ENCODE assay signal across 8 cellular contexts in genomic region chr2:226799211-226799975, GRCh38. TPM values are rescaled to one million over a fixed set of nuclear protein-coding genes. Genes with fewer than 3 reads are reported as not detected.
DNase-seq lines count a peak whose midpoint lies in the region; ATAC-seq, FAIRE-seq and TF ChIP-seq lines count a peak whose summit lies in the region.

A gene with protein sequence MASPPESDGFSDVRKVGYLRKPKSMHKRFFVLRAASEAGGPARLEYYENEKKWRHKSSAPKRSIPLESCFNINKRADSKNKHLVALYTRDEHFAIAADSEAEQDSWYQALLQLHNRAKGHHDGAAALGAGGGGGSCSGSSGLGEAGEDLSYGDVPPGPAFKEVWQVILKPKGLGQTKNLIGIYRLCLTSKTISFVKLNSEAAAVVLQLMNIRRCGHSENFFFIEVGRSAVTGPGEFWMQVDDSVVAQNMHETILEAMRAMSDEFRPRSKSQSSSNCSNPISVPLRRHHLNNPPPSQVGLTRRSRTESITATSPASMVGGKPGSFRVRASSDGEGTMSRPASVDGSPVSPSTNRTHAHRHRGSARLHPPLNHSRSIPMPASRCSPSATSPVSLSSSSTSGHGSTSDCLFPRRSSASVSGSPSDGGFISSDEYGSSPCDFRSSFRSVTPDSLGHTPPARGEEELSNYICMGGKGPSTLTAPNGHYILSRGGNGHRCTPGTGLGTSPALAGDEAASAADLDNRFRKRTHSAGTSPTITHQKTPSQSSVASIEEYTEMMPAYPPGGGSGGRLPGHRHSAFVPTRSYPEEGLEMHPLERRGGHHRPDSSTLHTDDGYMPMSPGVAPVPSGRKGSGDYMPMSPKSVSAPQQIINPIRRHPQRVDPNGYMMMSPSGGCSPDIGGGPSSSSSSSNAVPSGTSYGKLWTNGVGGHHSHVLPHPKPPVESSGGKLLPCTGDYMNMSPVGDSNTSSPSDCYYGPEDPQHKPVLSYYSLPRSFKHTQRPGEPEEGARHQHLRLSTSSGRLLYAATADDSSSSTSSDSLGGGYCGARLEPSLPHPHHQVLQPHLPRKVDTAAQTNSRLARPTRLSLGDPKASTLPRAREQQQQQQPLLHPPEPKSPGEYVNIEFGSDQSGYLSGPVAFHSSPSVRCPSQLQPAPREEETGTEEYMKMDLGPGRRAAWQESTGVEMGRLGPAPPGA (N-terminal part only) (minus strand): TSS chr2:226799820. CDS start chr2:226798738, 1,082 bp downstream.

- H3K36me3 ChIP-seq in H1 (ENCODE audit: control insufficient read depth in 2 of 4, insufficient read depth in 4 of 4, low read length in 3 of 4): peaks cover 0 to 25% (median 9%) of the 10 kb centered on the region in 4 experiments; a peak in 4 of 8 replicates
- peaks cover 25 to 32% of the 10 kb centered on the region in 2 experiments for H3K36me3 ChIP-seq in mesenchymal stem cell (ENCODE audit: control insufficient read depth in 1 of 2, insufficient read depth in 2 of 2, low read depth in 1 of 2, low read length in 2 of 2)

- no peak for TF ChIP-seq EP300 in H1 (IDR thresholded peaks at IDR 0.05; ENCODE audit: borderline replicate concordance in 1 of 2, low read depth in 2 of 2, low read length in 2 of 2)

- H3K4me3 Mint-ChIP-seq in activated CD4-positive, alpha-beta memory T cell treated with anti-CD3 and anti-CD28 coated beads, Interleukin-2, amount 10 ng/mL, durations not matched to agents 7 days and 5 days: peak within 1 kb of the TSS; percentile 83

- H3K27me3 Mint-ChIP-seq in activated CD4-positive, alpha-beta memory T cell treated with anti-CD3 and anti-CD28 coated beads, Interleukin-2, amount 10 ng/mL, durations not matched to agents 7 days and 5 days: peaks cover 12% of the 10 kb centered on the region

- no peak for FAIRE-seq in H1 (lab: Jason Lieb, UNC)

- H4K20me1 ChIP-seq in H1 (replicated peaks in 1 of 2; ENCODE audit: control insufficient read depth in 1 of 2, insufficient read depth in 2 of 2, low read length in 2 of 2): peaks cover 6 to 15% of the 10 kb centered on the region in 2 experiments

- H2BK20ac ChIP-seq in H1 (ENCODE audit: low read length): no peak within 1 kb of the TSS

- H2BK15ac ChIP-seq in H1 (ENCODE audit: low read length) (no peak within 1 kb of the TSS), mesenchymal stem cell (ENCODE audit: low read depth, poor library complexity, severe bottlenecking) (peak within 1 kb of the TSS; percentile 99)

- TF ChIP-seq POLR2A in H1 (IDR thresholded peaks at IDR 0.05; ENCODE audit: control extremely low read depth in 1 of 2, low read depth in 2 of 2, low read length in 2 of 2): peak in 1 of 2 experiments; percentile 46; a peak in 1 of 3 replicates

- CTCF ChIA-PET in activated CD4-positive, alpha-beta memory T cell treated with anti-CD3 and anti-CD28 coated beads, Interleukin-2, amount 10 ng/mL, durations not matched to agents 7 days and 5 days (lab: Charles Lee): interaction anchor here (0.6 to 6.3 kb wide), 24 partner anchors 9 to 1134 kb away, joined by 3 to 60 read pairs (median 4); partner anchors contain the start of gene RHBDD1
- CTCF ChIA-PET in H1 (lab: Charles Lee; ENCODE audit: partially characterized antibody): interaction anchor here (0.7 to 2.1 kb wide), 12 partner anchors 21 to 768 kb away, joined by 3 to 8 read pairs (median 3); partner anchors contain the start of gene RHBDD1

- H3K14ac ChIP-seq in H1 (ENCODE audit: insufficient read length) (no peak within 1 kb of the TSS), mesenchymal stem cell (ENCODE audit: low read length in 2 of 2) (peak within 1 kb of the TSS; percentile 69 to 98)

- peaks cover 43% of the 10 kb centered on the region for H3K4me1 Mint-ChIP-seq in activated CD4-positive, alpha-beta memory T cell treated with anti-CD3 and anti-CD28 coated beads, Interleukin-2, amount 10 ng/mL, durations not matched to agents 7 days and 5 days

- peak; percentile 33 for ATAC-seq in GM18861 (IDR thresholded peaks at IDR 0.05; ENCODE audit: unreplicated experiment)
- peak; percentile 34 for ATAC-seq in HG03066 (IDR thresholded peaks at IDR 0.05; ENCODE audit: low read depth, unreplicated experiment)

- peaks cover 0 to 35% of the 10 kb centered on the region in 2 experiments; a peak in 3 of 4 replicates for H3K79me2 ChIP-seq in H1 (ENCODE audit: control insufficient read depth in 1 of 2, insufficient read depth in 2 of 2, low read length in 2 of 2)

- H2BK12ac ChIP-seq in H1 (ENCODE audit: low read depth, low read length) (peak within 1 kb of the TSS; percentile 12; the same call in 1 of the 2 replicates), mesenchymal stem cell (ENCODE audit: low read length in 2 of 2) (peak within 1 kb of the TSS; percentile 45 to 90)

- H3K9ac ChIP-seq in H1 (replicated peaks in 1 of 4; ENCODE audit: extremely low read depth in 1 of 4, low read depth in 3 of 4, low read length in 3 of 4) (peak within 1 kb of the TSS; percentile 51 to 72 (median 60)), mesenchymal stem cell (ENCODE audit: low read length) (peak within 1 kb of the TSS; percentile 95)

- TF ChIP-seq CTCF in H1 (IDR thresholded peaks at IDR 0.05; ENCODE audit: control extremely low read depth in 1 of 3, insufficient read depth in 1 of 3, low read depth in 1 of 3, low read length in 3 of 3): peak; percentile 44 to 74 (median 51)

- H3K9me3 ChIP-seq in H1 (ENCODE audit: insufficient read depth in 2 of 2, low read depth in 1 of 2, low read length in 1 of 2): peaks cover 0 to 3% of the 10 kb centered on the region in 2 experiments; a peak in 1 of 4 replicates
- H3K9me3 ChIP-seq in mesenchymal stem cell (ENCODE audit: control insufficient read depth, low read length): no peaks in the 10 kb centered on the region

- POLR2A ChIA-PET in activated CD4-positive, alpha-beta memory T cell treated with anti-CD3 and anti-CD28 coated beads, Interleukin-2, amount 10 ng/mL, durations not matched to agents 7 days and 5 days (lab: Charles Lee): interaction anchor here (0.5 to 6.0 kb wide), 8 partner anchors 10 to 574 kb away, joined by 3 to 49 read pairs (median 7); partner anchors contain the start of gene RHBDD1
- POLR2A ChIA-PET in H1 (lab: Charles Lee; ENCODE audit: partially characterized antibody): interaction anchor here (0.7 to 1.8 kb wide), 5 partner anchors 8 to 146 kb away, joined by 3 to 5 read pairs (median 4); partner anchors contain the start of gene RHBDD1

- H2AK5ac ChIP-seq in H1 (ENCODE audit: low read depth, low read length): no peak within 1 kb of the TSS
- H2AK5ac ChIP-seq in mesenchymal stem cell (ENCODE audit: low read length, severe bottlenecking): no peak within 1 kb of the TSS

- H3K27ac ChIP-seq in H1 (ENCODE audit: low read depth, low read length) (peak within 1 kb of the TSS; percentile 64; the same call in 1 of the 2 replicates), mesenchymal stem cell (ENCODE audit: low read length, poor library complexity, severe bottlenecking) (peak within 1 kb of the TSS; percentile 84)

- no peaks in the 10 kb centered on the region for H3K9me3 Mint-ChIP-seq in activated CD4-positive, alpha-beta memory T cell treated with anti-CD3 and anti-CD28 coated beads, Interleukin-2, amount 10 ng/mL, durations not matched to agents 7 days and 5 days

- H3K36me3 Mint-ChIP-seq in activated CD4-positive, alpha-beta memory T cell treated with anti-CD3 and anti-CD28 coated beads, Interleukin-2, amount 10 ng/mL, durations not matched to agents 7 days and 5 days (ENCODE audit: low read depth): peaks cover 14% of the 10 kb centered on the region

- peak within 1 kb of the TSS; percentile 82 to 96 for H3K4me2 ChIP-seq in H1 (ENCODE audit: insufficient read depth in 1 of 2, low read depth in 2 of 2, low read length in 2 of 2)
- peak within 1 kb of the TSS; percentile 77 for H3K4me2 ChIP-seq in mesenchymal stem cell (ENCODE audit: low read length, poor library complexity, severe bottlenecking)

- H3K4me1 ChIP-seq in H1 (replicated peaks in 1 of 4; ENCODE audit: control insufficient read depth in 3 of 4, insufficient read depth in 4 of 4, low read length in 3 of 4) (peaks cover 0 to 20% (median 16%) of the 10 kb centered on the region in 4 experiments; a peak in 6 of 7 replicates), mesenchymal stem cell (ENCODE audit: control insufficient read depth, insufficient read depth, low read depth, low read length) (peaks cover 37% of the 10 kb centered on the region)

- H4K91ac ChIP-seq in H1 (replicated peaks; ENCODE audit: insufficient read length, low read length): peak within 1 kb of the TSS; percentile 79
- H4K91ac ChIP-seq in mesenchymal stem cell (ENCODE audit: low read length): peak within 1 kb of the TSS; percentile 98

- H4K5ac ChIP-seq in H1 (ENCODE audit: insufficient read length, low read depth, low read length): peak within 1 kb of the TSS; percentile 64

- peaks cover 19% of the 10 kb centered on the region for H3K23me2 ChIP-seq in H1 (ENCODE audit: low read depth, low read length)

- DNase-seq in AG08395 (ENCODE audit: low spot score) (peak; percentile 71), NCI-H446 (lab: John Stamatoyannopoulos, UW) (peak; percentile 60 to 83), H1 (ENCODE audit: low read depth in 1 of 2, low spot score in 2 of 2) (peak in 1 of 2 experiments; percentile 78), mesenchymal stem cell (peak; percentile 89)
- DNase-seq in activated CD4-positive, alpha-beta memory T cell treated with anti-CD3 and anti-CD28 coated beads, Interleukin-2, amount 10 ng/mL, durations not matched to agents 7 days and 5 days: peak; percentile 65
- peak; percentile 41 to 46 for DNase-seq in stimulated activated CD8-positive, alpha-beta memory T cell treated with anti-CD3 and anti-CD28 coated beads, Interleukin-2, amount 100 ng/mL, for 48 hours (ENCODE audit: low read depth in 2 of 2)

- H3K4ac ChIP-seq in H1 (replicated peaks; ENCODE audit: insufficient read length, low read depth, low read length) (peak within 1 kb of the TSS; percentile 44), mesenchymal stem cell (ENCODE audit: low read depth in 1 of 2, low read length in 2 of 2) (peak within 1 kb of the TSS; percentile 94 to 98)

- no peak within 1 kb of the TSS for H3K56ac ChIP-seq in H1 (replicated peaks; ENCODE audit: insufficient read length, low read depth, low read length)

- 1% methylated on average over 32 of the region's 82 CpGs; no CpG with 5 or more reads in 1 of the 2 experiments for whole genome bisulfite sequencing in H1 (ENCODE audit: extremely low coverage in 1 of 2, insufficient coverage in 1 of 2, insufficient read length in 1 of 2, insufficient replicate concordance in 2 of 2, low coverage in 1 of 2, low lambda C conversion rate in 2 of 2, missing lambda C conversion rate in 1 of 2), 2 experiments
- under 1% methylated on average over 41 of the region's 82 CpGs for WGBS in mesenchymal stem cell

- H3K27me3 ChIP-seq in H1 (replicated peaks in 1 of 4; ENCODE audit: control insufficient read depth in 3 of 4, extremely low read depth in 1 of 4, insufficient read depth in 3 of 4, low read length in 3 of 4) (no peaks in the 10 kb centered on the region), mesenchymal stem cell (ENCODE audit: control insufficient read depth in 1 of 2, insufficient read depth in 1 of 2, low read length in 2 of 2) (no peaks in the 10 kb centered on the region)

- H2BK120ac ChIP-seq in H1 (replicated peaks; ENCODE audit: low read depth, low read length): no peak within 1 kb of the TSS
- peak within 1 kb of the TSS; percentile 98 for H2BK120ac ChIP-seq in mesenchymal stem cell (ENCODE audit: low read depth, low read length)

- H3K23ac ChIP-seq in H1 (ENCODE audit: insufficient read length) (no peak within 1 kb of the TSS), mesenchymal stem cell (ENCODE audit: low read length in 2 of 2) (peak within 1 kb of the TSS in 1 of 2 experiments; percentile 99)

- H3K18ac ChIP-seq in H1 (ENCODE audit: extremely low read depth, low read length) (peak within 1 kb of the TSS; percentile 87), mesenchymal stem cell (ENCODE audit: low read depth in 1 of 2, low read length in 2 of 2) (peak within 1 kb of the TSS; percentile 99)

- peak within 1 kb of the TSS; percentile 86; the same call in 1 of the 2 replicates for H4K8ac ChIP-seq in H1 (ENCODE audit: extremely low read depth, insufficient read depth, low read length)
- peak within 1 kb of the TSS; percentile 93 for H4K8ac ChIP-seq in mesenchymal stem cell (ENCODE audit: low read length)

- H3K4me3 ChIP-seq in H1 (ENCODE audit: extremely low read depth in 1 of 4, insufficient read depth in 2 of 4, low read depth in 3 of 4, low read length in 4 of 4) (peak within 1 kb of the TSS; percentile 70 to 97 (median 80)), mesenchymal stem cell (ENCODE audit: insufficient read depth in 1 of 2, low read depth in 1 of 2, low read length in 2 of 2) (peak within 1 kb of the TSS; percentile 86)

- TF ChIP-seq RAD21 in H1 (IDR thresholded peaks at IDR 0.05 in 1 of 2, conservative IDR thresholded peaks at IDR 0.05 in 1 of 2; ENCODE audit: low read depth in 2 of 2, low read length in 2 of 2): peak in 1 of 2 experiments; percentile 68; a peak in 2 of 4 replicates

- H2AFZ ChIP-seq in H1 (ENCODE audit: low read length): peak within 1 kb of the TSS; percentile 89
- peak within 1 kb of the TSS; percentile 42 for H2AFZ ChIP-seq in mesenchymal stem cell (ENCODE audit: low read depth, low read length)

- H3K79me1 ChIP-seq in H1 (ENCODE audit: low read depth, low read length) (0 out of 2 replicates have a peak, but pooled peaks cover 3% of the 10 kb centered on the region), mesenchymal stem cell (replicated peaks; ENCODE audit: low read length, poor library complexity, severe bottlenecking) (no peaks in the 10 kb centered on the region)

- H3K27ac Mint-ChIP-seq in activated CD4-positive, alpha-beta memory T cell treated with anti-CD3 and anti-CD28 coated beads, Interleukin-2, amount 10 ng/mL, durations not matched to agents 7 days and 5 days: peak within 1 kb of the TSS; percentile 71

- H2BK5ac ChIP-seq in H1 (ENCODE audit: low read depth, low read length) (no peak within 1 kb of the TSS; the same call in 1 of the 2 replicates), mesenchymal stem cell (ENCODE audit: low read depth, low read length, poor library complexity, severe bottlenecking) (peak within 1 kb of the TSS; percentile 93)

RNA-seq across cellular contexts. Expression of the gene that starts here (rescaled TPM):
- 1 to 10 TPM; 7.2 to 7.4 TPM for total RNA-seq in activated CD4-positive, alpha-beta memory T cell treated with anti-CD3 and anti-CD28 coated beads, Interleukin-2, amount 10 ng/mL, durations not matched to agents 7 days and 5 days
- 24.9 and 26.9 TPM in 2 replicates for total RNA-seq in H1 (2021; fragmentation: NEBNext Ultra II Directional; extraction: Animal tissue kit (Norgen Biotek cat#: 25700))
- 9.1 and 12.0 TPM in 2 replicates for polyA plus RNA-seq in H1 (2011; rRNA removed)
- polyA plus RNA-seq in H1 (2011; cell fraction: cytosol; rRNA removed): 8.5 TPM
- polyA plus RNA-seq in H1 (2011; cell fraction: nucleus; rRNA removed): 11.8 TPM
- polyA plus RNA-seq in H1 (2012, experiment 1 of 2): 8.8 to 10.8 TPM (median 9.7 TPM) in 4 replicates
- polyA plus RNA-seq in H1 (2012, experiment 2 of 2): 3.6 TPM
- polyA plus RNA-seq in H1 (2013, experiment 1 of 2): 7.5 TPM
- 7.9 TPM for polyA plus RNA-seq in H1 (2013, experiment 2 of 2)
- 11.3 and 13.1 TPM in 2 replicates for polyA minus RNA-seq in H1 (2011; rRNA and poly(A)+ RNA removed)
- polyA minus RNA-seq in H1 (2011; cell fraction: cytosol; rRNA and poly(A)+ RNA removed): 14.8 TPM
- polyA minus RNA-seq in H1 (2011; cell fraction: nucleus; rRNA and poly(A)+ RNA removed): 29.4 TPM
- 30.0 TPM for polyA plus RNA-seq in mesenchymal stem cell (2013, experiment 1 of 2)
- 28.7 TPM for polyA plus RNA-seq in mesenchymal stem cell (2013, experiment 2 of 2)
